In genomic region chr7:94657771-94658693, GRCh38 we compare ENCODE assay signal across 8 cellular contexts. TPM values are rescaled to one million over a fixed set of nuclear protein-coding genes. Genes with fewer than 3 reads are reported as not detected.
A peak's percentile ranks its signal among the peaks of the same experiment; 100 is the strongest.
DNase-seq lines count a peak whose midpoint lies in the region; ATAC-seq and TF ChIP-seq lines count a peak whose summit lies in the region.

No MANE protein-coding gene starts in this region.

- no peak for TF ChIP-seq CTCF in AG04450 (IDR thresholded peaks at IDR 0.05; ENCODE audit: low read depth, low read length)

- H3K36me3 Mint-ChIP-seq in central memory CD8-positive, alpha-beta T cell (ENCODE audit: insufficient read depth) = peaks cover 7% of the 10 kb centered on the region

- H3K27me3 Mint-ChIP-seq in central memory CD8-positive, alpha-beta T cell = peaks cover 10% of the 10 kb centered on the region

- H3K9me3 Mint-ChIP-seq in central memory CD8-positive, alpha-beta T cell = no peaks in the 10 kb centered on the region

- CTCF ChIA-PET in AG04450 (lab: Charles Lee) = interaction anchor here (1.1 to 3.2 kb wide), 5 partner anchors 16 to 369 kb away, joined by 3 to 46 read pairs (median 13); no protein-coding TSS in a partner anchor

- ATAC-seq in GM19043 (IDR thresholded peaks at IDR 0.05; ENCODE audit: low read depth, unreplicated experiment) (peak; percentile 73), HG03354 (IDR thresholded peaks at IDR 0.05; ENCODE audit: poor library complexity, severe bottlenecking, unreplicated experiment) (peak; percentile 80)
- peak; percentile 82 for ATAC-seq in central memory CD8-positive, alpha-beta T cell (replicated peaks; ENCODE audit: extremely low read depth, poor library complexity, severe bottlenecking)

- peak overlapping the region; percentile 44 for H3K27ac Mint-ChIP-seq in central memory CD8-positive, alpha-beta T cell (ENCODE audit: low read depth)

- peak overlapping the region; percentile 62 for H3K4me3 ChIP-seq in AG04450 (ENCODE audit: low read depth, low read length)

- POLR2A ChIA-PET in AG04450 (lab: Yijun Ruan, JAX) = interaction anchor here (0.6 to 1.3 kb wide), 2 partner anchors 39 to 141 kb away, joined by 5 to 7 read pairs; no protein-coding TSS in a partner anchor

- no peaks in the 10 kb centered on the region for H3K27me3 ChIP-seq in AG04450 (ENCODE audit: control insufficient read depth, insufficient read depth, low read length)

- H3K27ac ChIP-seq in AG04450 (ENCODE audit: low read depth, low read length) = no peak overlapping the region

- peaks cover 20% of the 10 kb centered on the region for H3K9me3 ChIP-seq in AG04450 (ENCODE audit: control insufficient read depth, insufficient read depth, low read length)

- H3K4me1 Mint-ChIP-seq in central memory CD8-positive, alpha-beta T cell = peaks cover 21% of the 10 kb centered on the region

- H3K4me3 Mint-ChIP-seq in central memory CD8-positive, alpha-beta T cell = peak overlapping the region; percentile 78

- DNase-seq in AG04450 (ENCODE audit: low read depth, low spot score) (peak; percentile 73), NCI-H446 treated with DMSO at 0.1 percent for 48 hours (lab: John Stamatoyannopoulos, UW) (peak; percentile 88), kidney tubule cell (ENCODE audit: low spot score) (peak; percentile 98)
- peak; percentile 89 for DNase-seq in activated CD4-positive, CD25-positive, alpha-beta regulatory T cell treated with anti-CD3 and anti-CD28 coated beads, Interleukin-2, amount 50 U/mL, for 72 hours
- DNase-seq in central memory CD8-positive, alpha-beta T cell (ENCODE audit: low spot score in 2 of 2) = peak; percentile 91 to 94
- DNase-seq in stimulated activated CD4-positive, alpha-beta T cell treated with anti-CD3 and anti-CD28 coated beads, Interleukin-15, amount 100 ng/mL, for 48 hours (ENCODE audit: low read depth in 2 of 2) = peak; percentile 89 to 90

RNA-seq across cellular contexts. Expression of gene SGCE, which starts 2.1 kb away (rescaled TPM):
- polyA plus RNA-seq in AG04450 (2011; rRNA removed) = 76.1 and 76.7 TPM in 2 replicates
- 33.4 and 48.5 TPM in 2 replicates for polyA minus RNA-seq in AG04450 (2011; rRNA and poly(A)+ RNA removed)
